1 cellular context compared by ENCODE assay signal in the genomic region with DNA sequence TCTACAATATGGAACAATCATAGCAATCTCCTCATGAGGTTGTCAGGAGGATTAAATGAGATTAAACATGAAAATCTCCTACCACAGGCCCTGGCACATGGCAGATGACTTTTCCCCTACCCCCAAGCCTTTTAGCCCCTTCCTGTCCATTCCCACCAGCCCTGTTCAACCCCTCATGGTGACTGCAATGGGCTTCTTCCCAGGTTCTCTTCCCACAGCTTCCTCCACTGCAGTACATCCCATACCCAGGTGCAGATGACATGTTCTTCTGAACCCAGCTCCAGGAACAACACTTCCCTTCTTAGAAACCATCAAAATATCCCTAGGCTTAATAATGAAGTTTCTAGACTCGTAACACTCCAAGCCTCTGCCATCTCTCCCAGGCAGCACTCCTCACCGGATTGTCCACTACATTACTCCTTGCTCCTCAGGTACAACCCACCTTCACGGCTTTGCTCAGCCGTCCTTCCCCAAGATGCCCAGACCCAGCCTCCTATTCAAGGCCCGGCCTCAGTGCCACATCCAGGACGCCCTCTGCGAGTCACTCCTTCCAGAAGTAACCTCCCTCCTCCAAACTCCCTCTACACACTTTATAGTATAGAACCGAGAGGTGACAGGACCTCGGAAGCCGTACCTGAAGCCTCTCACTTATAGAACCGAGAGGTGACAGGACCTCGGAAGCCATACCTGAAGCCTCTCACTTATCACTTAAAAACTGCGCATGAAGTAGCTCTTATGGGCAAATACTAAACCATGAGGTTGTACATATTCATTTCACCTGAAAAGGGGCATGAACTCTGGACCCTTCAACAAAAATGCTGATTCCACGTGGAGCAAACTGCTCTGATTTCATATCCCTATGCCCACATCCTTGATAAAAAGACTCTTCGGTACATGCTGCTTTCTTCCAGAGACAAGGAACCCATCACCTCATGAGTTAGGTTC.
TF ChIP-seq lines count a peak whose summit lies in the region.

No MANE protein-coding gene starts in this region.

TF ChIP-seq in HCT116, 20 proteins besides CTCF, POLR2A, EP300 and RAD21 (continued from another document):
- TF ChIP-seq, protein P1, sequence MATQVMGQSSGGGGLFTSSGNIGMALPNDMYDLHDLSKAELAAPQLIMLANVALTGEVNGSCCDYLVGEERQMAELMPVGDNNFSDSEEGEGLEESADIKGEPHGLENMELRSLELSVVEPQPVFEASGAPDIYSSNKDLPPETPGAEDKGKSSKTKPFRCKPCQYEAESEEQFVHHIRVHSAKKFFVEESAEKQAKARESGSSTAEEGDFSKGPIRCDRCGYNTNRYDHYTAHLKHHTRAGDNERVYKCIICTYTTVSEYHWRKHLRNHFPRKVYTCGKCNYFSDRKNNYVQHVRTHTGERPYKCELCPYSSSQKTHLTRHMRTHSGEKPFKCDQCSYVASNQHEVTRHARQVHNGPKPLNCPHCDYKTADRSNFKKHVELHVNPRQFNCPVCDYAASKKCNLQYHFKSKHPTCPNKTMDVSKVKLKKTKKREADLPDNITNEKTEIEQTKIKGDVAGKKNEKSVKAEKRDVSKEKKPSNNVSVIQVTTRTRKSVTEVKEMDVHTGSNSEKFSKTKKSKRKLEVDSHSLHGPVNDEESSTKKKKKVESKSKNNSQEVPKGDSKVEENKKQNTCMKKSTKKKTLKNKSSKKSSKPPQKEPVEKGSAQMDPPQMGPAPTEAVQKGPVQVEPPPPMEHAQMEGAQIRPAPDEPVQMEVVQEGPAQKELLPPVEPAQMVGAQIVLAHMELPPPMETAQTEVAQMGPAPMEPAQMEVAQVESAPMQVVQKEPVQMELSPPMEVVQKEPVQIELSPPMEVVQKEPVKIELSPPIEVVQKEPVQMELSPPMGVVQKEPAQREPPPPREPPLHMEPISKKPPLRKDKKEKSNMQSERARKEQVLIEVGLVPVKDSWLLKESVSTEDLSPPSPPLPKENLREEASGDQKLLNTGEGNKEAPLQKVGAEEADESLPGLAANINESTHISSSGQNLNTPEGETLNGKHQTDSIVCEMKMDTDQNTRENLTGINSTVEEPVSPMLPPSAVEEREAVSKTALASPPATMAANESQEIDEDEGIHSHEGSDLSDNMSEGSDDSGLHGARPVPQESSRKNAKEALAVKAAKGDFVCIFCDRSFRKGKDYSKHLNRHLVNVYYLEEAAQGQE (IDR thresholded peaks at IDR 0.05; ENCODE audit: low read depth), result no peak
- no peak for TF ChIP-seq ELF1 (IDR thresholded peaks at IDR 0.05; ENCODE audit: borderline replicate concordance, low read depth)
- no peak for TF ChIP-seq CEBPB (IDR thresholded peaks at IDR 0.05; ENCODE audit: low read depth)
- TF ChIP-seq EZH2 (IDR thresholded peaks at IDR 0.05), result no peak
- TF ChIP-seq TCF7L2 (IDR thresholded peaks at IDR 0.05; ENCODE audit: borderline replicate concordance, extremely low read depth, insufficient read depth, insufficient read length), result no peak
- TF ChIP-seq, protein P2, sequence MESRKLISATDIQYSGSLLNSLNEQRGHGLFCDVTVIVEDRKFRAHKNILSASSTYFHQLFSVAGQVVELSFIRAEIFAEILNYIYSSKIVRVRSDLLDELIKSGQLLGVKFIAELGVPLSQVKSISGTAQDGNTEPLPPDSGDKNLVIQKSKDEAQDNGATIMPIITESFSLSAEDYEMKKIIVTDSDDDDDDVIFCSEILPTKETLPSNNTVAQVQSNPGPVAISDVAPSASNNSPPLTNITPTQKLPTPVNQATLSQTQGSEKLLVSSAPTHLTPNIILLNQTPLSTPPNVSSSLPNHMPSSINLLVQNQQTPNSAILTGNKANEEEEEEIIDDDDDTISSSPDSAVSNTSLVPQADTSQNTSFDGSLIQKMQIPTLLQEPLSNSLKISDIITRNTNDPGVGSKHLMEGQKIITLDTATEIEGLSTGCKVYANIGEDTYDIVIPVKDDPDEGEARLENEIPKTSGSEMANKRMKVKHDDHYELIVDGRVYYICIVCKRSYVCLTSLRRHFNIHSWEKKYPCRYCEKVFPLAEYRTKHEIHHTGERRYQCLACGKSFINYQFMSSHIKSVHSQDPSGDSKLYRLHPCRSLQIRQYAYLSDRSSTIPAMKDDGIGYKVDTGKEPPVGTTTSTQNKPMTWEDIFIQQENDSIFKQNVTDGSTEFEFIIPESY (IDR thresholded peaks at IDR 0.05; ENCODE audit: extremely low read depth, insufficient replicate concordance, low read length), result no peak
- TF ChIP-seq POLR2AphosphoS5 (IDR thresholded peaks at IDR 0.05; ENCODE audit: low read depth, low read length), result no peak
- TF ChIP-seq SIN3A (IDR thresholded peaks at IDR 0.05; ENCODE audit: low read depth), result no peak
- TF ChIP-seq YY1 (IDR thresholded peaks at IDR 0.05; ENCODE audit: extremely low read depth, insufficient replicate concordance, low read depth, low read length), result no peak
